ENCODE assay signal across 14 cellular contexts in the genomic region with DNA sequence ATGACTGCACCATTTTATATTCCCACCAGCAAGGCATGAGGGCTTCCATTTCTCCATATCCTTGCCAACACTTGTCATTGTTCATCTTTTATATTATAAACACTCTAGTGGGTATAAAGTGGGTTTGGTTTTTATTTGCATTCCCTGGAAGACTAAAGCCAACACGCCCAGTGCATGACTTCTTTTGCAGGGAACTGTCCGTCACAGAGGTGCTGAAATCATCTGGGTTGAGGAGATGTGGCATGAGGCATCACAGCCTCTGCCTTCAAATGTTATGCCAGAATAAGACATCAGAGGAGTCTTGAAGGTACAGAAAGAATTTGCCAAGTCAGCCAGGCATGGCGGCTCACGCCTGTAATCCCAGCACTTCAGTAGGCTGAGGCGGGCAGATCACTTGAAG. TPM values are rescaled to one million over a fixed set of nuclear protein-coding genes. Genes with fewer than 3 reads are reported as not detected.
DNase-seq lines count a peak whose midpoint lies in the region; ATAC-seq, FAIRE-seq and TF ChIP-seq lines count a peak whose summit lies in the region.
"Had no signal": no experiment of that assay in that cellular context is flagged by ENCODE, and none has a peak within 500 bp of the region (broad histone marks: within the 10 kb centered on the region; RNA-seq: fewer than 3 reads in every experiment).

No MANE protein-coding gene starts in this region.

- no peak for TF ChIP-seq RAD21 in HepG2 (CRISPR knock-in tag; IDR thresholded peaks at IDR 0.05)

- H3K36me3 Mint-ChIP-seq in endodermal cell (ENCODE audit: low read depth), result no peaks in the 10 kb centered on the region
- H3K36me3 Mint-ChIP-seq: stimulated activated memory B cell treated with anti-CD40 and anti-IgM and Interleukin-4, amounts not matched to agents 10 μg/mL and 1 μg/mL and 100 μg/mL, for 72 hours had no signal

- POLR2A ChIA-PET in HepG2 (lab: Yijun Ruan, JAX), result no interaction called here

- H3K9me3 ChIP-seq in HepG2 (ENCODE audit: low read length) (no peaks in the 10 kb centered on the region), right lobe of liver (no peaks in the 10 kb centered on the region), endodermal cell (ENCODE audit: control insufficient read depth, low read length) (peaks cover 47% of the 10 kb centered on the region), testis (no peaks in the 10 kb centered on the region)
- H3K9me3 ChIP-seq in effector memory CD4-positive, alpha-beta T cell (ENCODE audit: control insufficient read depth, low read length), result no peaks in the 10 kb centered on the region
- H3K9me3 ChIP-seq: BLaER1 had no signal

- H3K79me2 ChIP-seq in HepG2 (ENCODE audit: insufficient read depth, low read length), result no peaks in the 10 kb centered on the region
- H3K79me2 ChIP-seq: parathyroid adenoma had no signal

- no peak overlapping the region for H3K4me3 Mint-ChIP-seq in endodermal cell
- H3K4me3 Mint-ChIP-seq: stimulated activated memory B cell treated with anti-CD40 and anti-IgM and Interleukin-4, amounts not matched to agents 10 μg/mL and 1 μg/mL and 100 μg/mL, for 72 hours; T-helper 17 cell had no signal

- in situ Hi-C loops in HepG2 (cut with HindIII; ENCODE audit: extremely low pct_ligation_motif_present, low pct_unique_long_range_greater_than_20kb), result no loop called here

- TF ChIP-seq CTCF in HepG2 (CRISPR knock-in tag; IDR thresholded peaks at IDR 0.05), result no peak
- TF ChIP-seq CTCF in right lobe of liver (IDR thresholded peaks at IDR 0.05), result no peak
- TF ChIP-seq CTCF in endodermal cell (conservative IDR thresholded peaks at IDR 0.05), result no peak
- TF ChIP-seq CTCF in testis (IDR thresholded peaks at IDR 0.05), result no peak

- FAIRE-seq in HepG2 (lab: Jason Lieb, UNC), result no peak

- H3K27ac ChIP-seq in HepG2 (ENCODE audit: extremely low read length, insufficient read depth, low read length), result no peak overlapping the region
- H3K27ac ChIP-seq in right lobe of liver, result no peak overlapping the region
- H3K27ac ChIP-seq in endodermal cell (ENCODE audit: low read depth, low read length), result no peak overlapping the region
- no peak overlapping the region for H3K27ac ChIP-seq in testis
- H3K27ac ChIP-seq in effector memory CD4-positive, alpha-beta T cell (ENCODE audit: insufficient read depth, low read length, poor library complexity, severe bottlenecking), result no peak overlapping the region
- H3K27ac ChIP-seq: BLaER1, parathyroid adenoma had no signal

- H3K27me3 Mint-ChIP-seq in endodermal cell (ENCODE audit: insufficient read depth), result peaks cover 1% of the 10 kb centered on the region

- BruUV-seq in HepG2 (replicated peaks; lab: Mats Ljungman, UMichigan), result no TSS peak

- no peak overlapping the region for H3K4me2 ChIP-seq in HepG2 (ENCODE audit: low read depth, low read length)
- H3K4me2 ChIP-seq: BLaER1 had no signal

- H3K4me1 Mint-ChIP-seq in endodermal cell, result no peaks in the 10 kb centered on the region
- H3K4me1 Mint-ChIP-seq: stimulated activated memory B cell treated with anti-CD40 and anti-IgM and Interleukin-4, amounts not matched to agents 10 μg/mL and 1 μg/mL and 100 μg/mL, for 72 hours; T-helper 17 cell had no signal

- no peak overlapping the region for H2AFZ ChIP-seq in HepG2 (ENCODE audit: low read length)
- H2AFZ ChIP-seq: parathyroid adenoma had no signal

- H3K4me1 ChIP-seq in HepG2 (ENCODE audit: insufficient read depth, low read length) (no peaks in the 10 kb centered on the region), right lobe of liver (no peaks in the 10 kb centered on the region), endodermal cell (ENCODE audit: control insufficient read depth, insufficient read depth, low read length) (no peaks in the 10 kb centered on the region), testis (no peaks in the 10 kb centered on the region)
- no peaks in the 10 kb centered on the region for H3K4me1 ChIP-seq in effector memory CD4-positive, alpha-beta T cell (ENCODE audit: control insufficient read depth, insufficient read depth, low read length, poor library complexity, severe bottlenecking)
- H3K4me1 ChIP-seq: BLaER1, parathyroid adenoma had no signal

- TF ChIP-seq EP300 in HepG2 (IDR thresholded peaks at IDR 0.05; ENCODE audit: low read depth in 2 of 2, low read length in 2 of 2) (no peak), HepG2 (CRISPR knock-in tag; IDR thresholded peaks at IDR 0.05; ENCODE audit: borderline replicate concordance) (no peak)

- H4K20me1 ChIP-seq in HepG2 (ENCODE audit: insufficient read depth, low read length), result no peaks in the 10 kb centered on the region
- H4K20me1 ChIP-seq: BLaER1 had no signal

- 26% methylated on average over 5 of the region's 5 CpGs for WGBS in HepG2 (ENCODE audit: low lambda C conversion rate)
- 25% methylated on average over 5 of the region's 5 CpGs for whole genome bisulfite sequencing in right lobe of liver (ENCODE audit: insufficient coverage, low coverage, low lambda C conversion rate, missing lambda C conversion rate)
- 82 to 84% methylated on average over 5 of the region's 5 CpGs for WGBS in endodermal cell (ENCODE audit: insufficient coverage in 1 of 2, insufficient read length in 1 of 2), 2 experiments
- 47 to 54% methylated on average over 5 of the region's 5 CpGs for WGBS in testis, 2 donors

- H3K4me3 ChIP-seq in HepG2 (replicated peaks in 1 of 3; ENCODE audit: insufficient read depth in 1 of 3, low read depth in 2 of 3, low read length in 3 of 3), result no peak overlapping the region
- no peak overlapping the region for H3K4me3 ChIP-seq in right lobe of liver
- no peak overlapping the region for H3K4me3 ChIP-seq in endodermal cell (ENCODE audit: low read length)
- no peak overlapping the region for H3K4me3 ChIP-seq in testis
- H3K4me3 ChIP-seq in effector memory CD4-positive, alpha-beta T cell (ENCODE audit: insufficient read depth, low read depth, low read length, poor library complexity, severe bottlenecking), result no peak overlapping the region
- H3K4me3 ChIP-seq: BLaER1 had no signal

- ATAC-seq in HepG2, result no peak
- ATAC-seq in right lobe of liver, result no peak
- ATAC-seq in HG02885 (IDR thresholded peaks at IDR 0.05; ENCODE audit: poor library complexity, unreplicated experiment), result no peak
- ATAC-seq: stimulated activated memory B cell treated with anti-CD40 and anti-IgM and Interleukin-4, amounts not matched to agents 10 μg/mL and 1 μg/mL and 100 μg/mL, for 72 hours; T-helper 17 cell had no signal

- no peaks in the 10 kb centered on the region for H3K36me3 ChIP-seq in HepG2 (replicated peaks in 1 of 2; ENCODE audit: control insufficient read depth in 1 of 2, insufficient read depth in 2 of 2, low read length in 2 of 2)
- no peaks in the 10 kb centered on the region for H3K36me3 ChIP-seq in right lobe of liver
- H3K36me3 ChIP-seq in endodermal cell (ENCODE audit: control insufficient read depth, insufficient read depth, low read length), result no peaks in the 10 kb centered on the region
- H3K36me3 ChIP-seq in testis (ENCODE audit: low read depth, missing control alignments), result no peaks in the 10 kb centered on the region
- no peaks in the 10 kb centered on the region for H3K36me3 ChIP-seq in effector memory CD4-positive, alpha-beta T cell (ENCODE audit: control insufficient read depth, insufficient read depth, low read length)
- H3K36me3 ChIP-seq: BLaER1 had no signal

- peak; percentile 25 for DNase-seq in HepG2 (ENCODE audit: low spot score)
- DNase-seq in right lobe of liver, result no peak
- DNase-seq in endodermal cell, result peak; percentile 80
- DNase-seq in testis, result peak; percentile 45
- DNase-seq in SIG-M5 treated with dmso at 0.1 percent for 504 hours (lab: John Stamatoyannopoulos, UW; ENCODE audit: unreplicated experiment), result no peak
- DNase-seq in effector memory CD4-positive, alpha-beta T cell, result no peak
- DNase-seq: hippocampal formation, NCI-H1694 treated with DMSO at 0.1 percent for 48 hours, T-helper 17 cell had no signal

- CTCF ChIA-PET in HepG2 (lab: Yijun Ruan, JAX; ENCODE audit: low intra/inter-chr PET ratio, low total read pairs), result no interaction called here

- H3K27ac Mint-ChIP-seq in endodermal cell, result no peak overlapping the region
- H3K27ac Mint-ChIP-seq: stimulated activated memory B cell treated with anti-CD40 and anti-IgM and Interleukin-4, amounts not matched to agents 10 μg/mL and 1 μg/mL and 100 μg/mL, for 72 hours; T-helper 17 cell had no signal

- intact Hi-C loops in HepG2 (cut with micrococcal nuclease; ENCODE audit: unreplicated experiment) (no loop called here), right lobe of liver (cut with DNase I) (no loop called here), testis (cut with DNase I; ENCODE audit: low total_unique reads) (no loop called here)

- H3K27me3 ChIP-seq in HepG2 (ENCODE audit: control insufficient read depth in 1 of 2, insufficient read depth in 2 of 2, low read length in 2 of 2) (peaks cover 0 to 5% of the 10 kb centered on the region in 2 experiments; a peak in 1 of 5 replicates), right lobe of liver (no peaks in the 10 kb centered on the region), endodermal cell (ENCODE audit: control insufficient read depth, insufficient read depth, low read length, poor library complexity, severe bottlenecking) (no peaks in the 10 kb centered on the region), testis (no peaks in the 10 kb centered on the region)
- no peaks in the 10 kb centered on the region for H3K27me3 ChIP-seq in effector memory CD4-positive, alpha-beta T cell (replicated peaks; ENCODE audit: control insufficient read depth, insufficient read depth, low read length, poor library complexity, severe bottlenecking)
- H3K27me3 ChIP-seq: BLaER1 had no signal

- peaks cover 82% of the 10 kb centered on the region for H3K9me3 Mint-ChIP-seq in endodermal cell

- TF ChIP-seq POLR2A in HepG2 (IDR thresholded peaks at IDR 0.05; ENCODE audit: insufficient read depth in 1 of 2, low read depth in 2 of 2, low read length in 2 of 2) (no peak), right lobe of liver (IDR thresholded peaks at IDR 0.05) (no peak), testis (IDR thresholded peaks at IDR 0.05) (no peak)

- no peak overlapping the region for H3K9ac ChIP-seq in HepG2 (ENCODE audit: insufficient read depth, low read depth, low read length)
- H3K9ac ChIP-seq in endodermal cell (ENCODE audit: extremely low read depth, low read length, poor library complexity, severe bottlenecking), result no peak overlapping the region
- H3K9ac ChIP-seq: BLaER1, parathyroid adenoma had no signal

RNA-seq across cellular contexts. Expression of gene FAM210B, which starts 29.9 kb away (rescaled TPM):
- total RNA-seq in HepG2 (2016; rRNA removed; fragmentation: Illumina TruSeq; extraction: Trizol), result 75.9 and 88.4 TPM in 2 replicates
- total RNA-seq in HepG2 (2016; cell fraction: cytosol; rRNA removed; fragmentation: Illumina TruSeq; extraction: Trizol; ENCODE audit: low read depth), result 43.4 and 46.3 TPM in 2 replicates
- total RNA-seq in HepG2 (2016; cell fraction: insoluble cytoplasmic fraction; rRNA removed; fragmentation: Illumina TruSeq; extraction: Trizol), result 80.4 and 87.7 TPM in 2 replicates
- 112 and 113 TPM in 2 replicates for total RNA-seq in HepG2 (2016; cell fraction: membrane; rRNA removed; fragmentation: Illumina TruSeq; extraction: Trizol)
- 48.9 and 57.6 TPM in 2 replicates for total RNA-seq in HepG2 (2016; cell fraction: nucleus; rRNA removed; fragmentation: Illumina TruSeq; extraction: Trizol)
- polyA plus RNA-seq in HepG2 (2011; rRNA removed), result 107 and 111 TPM in 2 replicates
- polyA plus RNA-seq in HepG2 (2011; cell fraction: cytosol; rRNA removed), result 81.6 and 121 TPM in 2 replicates
- polyA plus RNA-seq in HepG2 (2011; cell fraction: nucleus; rRNA removed), result 21.7 and 28.8 TPM in 2 replicates
- polyA plus RNA-seq in HepG2 (2012), result 87.6 and 100 TPM in 2 replicates
- 74.9 and 84.3 TPM in 2 replicates for polyA plus RNA-seq in HepG2 (2016; cell fraction: cytosol; fragmentation: Illumina TruSeq; extraction: Trizol; ENCODE audit: low read depth)
- 128 and 133 TPM in 2 replicates for polyA plus RNA-seq in HepG2 (2016; cell fraction: insoluble cytoplasmic fraction; fragmentation: Illumina TruSeq; extraction: Trizol; ENCODE audit: low read depth)
- polyA plus RNA-seq in HepG2 (2016; cell fraction: membrane; fragmentation: Illumina TruSeq; extraction: Trizol; ENCODE audit: low read depth), result 136 and 137 TPM in 2 replicates
- polyA plus RNA-seq in HepG2 (2016; cell fraction: nucleus; fragmentation: Illumina TruSeq; extraction: Trizol; ENCODE audit: insufficient read depth, low read depth), result 94.3 and 100 TPM in 2 replicates
- polyA minus RNA-seq in HepG2 (2011; rRNA and poly(A)+ RNA removed; ENCODE audit: low replicate concordance), result 14.9 and 72.3 TPM in 2 replicates
- 60.3 and 67.3 TPM in 2 replicates for polyA minus RNA-seq in HepG2 (2011; cell fraction: cytosol; rRNA and poly(A)+ RNA removed)
- polyA minus RNA-seq in HepG2 (2011; cell fraction: nucleus; rRNA and poly(A)+ RNA removed), result 45.2 and 49.0 TPM in 2 replicates
- total RNA-seq in right lobe of liver, result 10 to 100 TPM; 31.6 to 66.5 (median 42.8) TPM
- polyA plus RNA-seq in PFSK-1 (2012; ENCODE audit: insufficient read length, low read depth), result 11.7 TPM
- 10 to 100 TPM; 16.8 to 34.1 TPM for total RNA-seq in endodermal cell
- 61.2 TPM for polyA plus RNA-seq in endodermal cell (2013, experiment 1 of 2)
- polyA plus RNA-seq in endodermal cell (2013, experiment 2 of 2), result 62.7 TPM
- 10 to 100 TPM; 26.7 to 33.9 TPM for total RNA-seq in testis
- 29.5 TPM for polyA plus RNA-seq in testis (ENCODE audit: insufficient read depth, low read depth, low replicate concordance)

Comparison
In these comparisons a context has a peak if more than half of its experiments do, and no peak if none do; other contexts are left out.
1. DNase-seq: peak in HepG2 (single experiment), endodermal cell (single experiment) and testis (single experiment); none in right lobe of liver (0 of 3), SIG-M5 treated with dmso at 0.1 percent for 504 hours (single experiment) and effector memory CD4-positive, alpha-beta T cell (0 of 3).